In the genomic region with DNA sequence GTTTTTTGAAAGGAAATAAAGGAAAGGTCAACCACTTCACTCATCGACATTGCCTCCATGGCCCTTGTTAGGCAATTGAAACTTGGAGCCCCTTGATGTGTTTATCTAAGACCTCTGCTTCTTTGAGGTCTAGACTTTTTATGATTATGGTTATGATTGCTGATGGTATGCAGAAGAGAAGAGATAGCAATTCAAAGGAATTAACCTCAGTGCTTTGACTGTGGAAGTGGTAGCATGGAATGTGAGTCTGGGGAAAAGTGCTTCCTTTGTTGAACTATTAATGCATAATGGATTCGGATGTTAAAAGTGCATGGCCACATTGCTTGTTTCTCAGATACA, we compare ENCODE assay signal across 25 cellular contexts. TPM values are rescaled to one million over a fixed set of nuclear protein-coding genes. Genes with fewer than 3 reads are reported as not detected.
DNase-seq lines count a peak whose midpoint lies in the region; ATAC-seq, FAIRE-seq and TF ChIP-seq lines count a peak whose summit lies in the region.
"Had no signal": no experiment of that assay in that cellular context is flagged by ENCODE, and none has a peak within 500 bp of the region (broad histone marks: within the 10 kb centered on the region; RNA-seq: fewer than 3 reads in every experiment).

No MANE protein-coding gene starts in this region.

- TF ChIP-seq POLR2A in H54 (IDR thresholded peaks at IDR 0.05; ENCODE audit: low read depth, low read length), result no peak

- no peaks in the 10 kb centered on the region for H3K9me3 Mint-ChIP-seq in endothelial cell (ENCODE audit: unreplicated experiment)
- H3K9me3 Mint-ChIP-seq: activated naive CD4-positive, alpha-beta T cell treated with anti-CD3 and anti-CD28 coated beads for 36 hours; CD8-positive, alpha-beta memory T cell had no signal

- H3K27ac ChIP-seq in RWPE2 (ENCODE audit: poor library complexity, severe bottlenecking) (peak overlapping the region; percentile 90), trophoblast cell (ENCODE audit: low read depth, low read length) (no peak overlapping the region)
- H3K27ac ChIP-seq: dorsolateral prefrontal cortex, neutrophil had no signal

- peaks cover 41% of the 10 kb centered on the region for H3K4me1 Mint-ChIP-seq in endothelial cell (ENCODE audit: unreplicated experiment)

- H3K27me3 Mint-ChIP-seq in endothelial cell (ENCODE audit: unreplicated experiment), result no peaks in the 10 kb centered on the region
- H3K27me3 Mint-ChIP-seq: CD8-positive, alpha-beta memory T cell; progenitor cell of endocrine pancreas had no signal

- ATAC-seq in RWPE2 (ENCODE audit: low read depth), result no peak
- ATAC-seq: sciatic nerve had no signal

- H3K9me3 ChIP-seq in RWPE2 (ENCODE audit: severe bottlenecking) (no peaks in the 10 kb centered on the region), trophoblast cell (ENCODE audit: insufficient read depth, low read depth, low read length) (no peaks in the 10 kb centered on the region)
- H3K9me3 ChIP-seq: neutrophil, tibial nerve had no signal

- no peaks in the 10 kb centered on the region for H3K79me2 ChIP-seq in trophoblast cell (ENCODE audit: control insufficient read depth, insufficient read depth, low read length, poor library complexity)

- no peak overlapping the region for H4K12ac ChIP-seq in trophoblast cell (ENCODE audit: low read depth, low read length)

- H3K79me1 ChIP-seq in trophoblast cell (ENCODE audit: low read length), result no peaks in the 10 kb centered on the region

- peak; percentile 48 for FAIRE-seq in H54 (lab: Jason Lieb, UNC)
- FAIRE-seq: GM12892, RCC 7860 had no signal

- H3K4me1 ChIP-seq in RWPE2 (ENCODE audit: insufficient read depth, poor library complexity, severe bottlenecking) (peaks cover 41% of the 10 kb centered on the region), trophoblast cell (ENCODE audit: control insufficient read depth in 1 of 2, insufficient read depth in 2 of 2, low read length in 2 of 2) (peaks cover 0 to 2% of the 10 kb centered on the region in 2 experiments)

- no peak overlapping the region for H3K9ac ChIP-seq in trophoblast cell (ENCODE audit: low read length)

- no peak overlapping the region for H2BK5ac ChIP-seq in trophoblast cell (ENCODE audit: low read depth, low read length, poor library complexity)

- H3K4me3 ChIP-seq in RWPE2 (ENCODE audit: severe bottlenecking) (no peak overlapping the region), trophoblast cell (ENCODE audit: low read depth, low read length) (no peak overlapping the region)
- H3K4me3 ChIP-seq: dorsolateral prefrontal cortex, tibial nerve had no signal

- H3K36me3 ChIP-seq in RWPE2 (ENCODE audit: low read depth), result peaks cover 59% of the 10 kb centered on the region
- peaks cover 4 to 6% of the 10 kb centered on the region in 2 experiments for H3K36me3 ChIP-seq in trophoblast cell (ENCODE audit: control insufficient read depth in 1 of 2, insufficient read depth in 2 of 2, low read length in 2 of 2)
- H3K36me3 ChIP-seq: tibial nerve had no signal

- H2AK5ac ChIP-seq in trophoblast cell (ENCODE audit: low read length), result no peak overlapping the region

- no peak overlapping the region for H3K4me3 Mint-ChIP-seq in endothelial cell (ENCODE audit: unreplicated experiment)
- H3K4me3 Mint-ChIP-seq: activated naive CD4-positive, alpha-beta T cell treated with anti-CD3 and anti-CD28 coated beads for 36 hours; CD8-positive, alpha-beta memory T cell had no signal

- peak overlapping the region; percentile 22 for H3K27ac Mint-ChIP-seq in endothelial cell (ENCODE audit: unreplicated experiment)
- H3K27ac Mint-ChIP-seq: activated naive CD4-positive, alpha-beta T cell treated with anti-CD3 and anti-CD28 coated beads for 36 hours had no signal

- H3K4me2 ChIP-seq in trophoblast cell (ENCODE audit: low read length), result no peak overlapping the region

- no peak overlapping the region for H2AFZ ChIP-seq in trophoblast cell (ENCODE audit: insufficient read depth, low read length, poor library complexity)

- H2BK12ac ChIP-seq in trophoblast cell (ENCODE audit: low read length), result no peak overlapping the region

- H3K14ac ChIP-seq in trophoblast cell (ENCODE audit: low read length), result no peak overlapping the region

- no peak overlapping the region for H3K23ac ChIP-seq in trophoblast cell (ENCODE audit: low read length)

- H3K36me3 Mint-ChIP-seq in endothelial cell (ENCODE audit: low read depth, unreplicated experiment), result peaks cover 15% of the 10 kb centered on the region

- H2BK120ac ChIP-seq in trophoblast cell (ENCODE audit: insufficient read depth, low read length, poor library complexity), result no peak overlapping the region

- H4K91ac ChIP-seq in trophoblast cell (ENCODE audit: low read depth, low read length), result no peak overlapping the region

- peak overlapping the region; percentile 75 for H3K4ac ChIP-seq in trophoblast cell (ENCODE audit: low read depth, low read length)

- H4K8ac ChIP-seq in trophoblast cell (ENCODE audit: low read depth, low read length), result no peak overlapping the region

- TF ChIP-seq CTCF in RWPE2 (IDR thresholded peaks at IDR 0.05; ENCODE audit: poor library complexity, severe bottlenecking) (no peak), endothelial cell (IDR thresholded peaks at IDR 0.05; ENCODE audit: unreplicated experiment) (no peak)

- no peak overlapping the region for H3K18ac ChIP-seq in trophoblast cell (ENCODE audit: low read length)

- H3K27me3 ChIP-seq in RWPE2 (ENCODE audit: insufficient read depth, poor library complexity, severe bottlenecking) (no peaks in the 10 kb centered on the region), trophoblast cell (ENCODE audit: insufficient read depth, low read length) (no peaks in the 10 kb centered on the region)
- H3K27me3 ChIP-seq: dorsolateral prefrontal cortex, neutrophil, tibial nerve had no signal

- no peak for DNase-seq in H54 (ENCODE audit: insufficient read length, low spot score)
- no peak for DNase-seq in RWPE2 (ENCODE audit: low spot score)
- no peak for DNase-seq in endothelial cell (ENCODE audit: low spot score)
- DNase-seq in trophoblast cell, result no peak
- DNase-seq in GOT3 (lab: John Stamatoyannopoulos, UW), result no peak
- no peak for DNase-seq in stimulated activated CD8-positive, alpha-beta memory T cell treated with anti-CD3 and anti-CD28 coated beads, Interleukin-4, amount 100 ng/mL, for 48 hours
- DNase-seq in NCI-H510A treated with DMSO at 0.1 percent for 48 hours (lab: John Stamatoyannopoulos, UW), result no peak
- DNase-seq: activated CD4-positive, alpha-beta T cell treated with anti-CD3 and anti-CD28 coated beads, Interleukin-2, amount 50 U/mL, for 48 hours; activated naive CD4-positive, alpha-beta T cell treated with anti-CD3 and anti-CD28 coated beads for 36 hours; amniotic stem cell; CD8-positive, alpha-beta memory T cell; dorsolateral prefrontal cortex; Kasumi-1; mammary epithelial cell; MV-4-11; NCI-H1436; NCI-H2081; NCI-H2227 treated with DMSO at 0.1 percent for 48 hours; stimulated activated CD4-positive, alpha-beta T cell treated with anti-CD3 and anti-CD28 coated beads, Interleukin-4, amount 100 ng/mL, for 1 hour had no signal

- WGBS in trophoblast cell (ENCODE audit: extremely low coverage, insufficient coverage, insufficient read length), result no CpG with 5 or more reads among the region's 2 CpGs

RNA-seq across cellular contexts. Expression of a gene that starts 46.1 kb away (rescaled TPM):
- total RNA-seq in endothelial cell (ENCODE audit: unreplicated experiment), result 204 TPM
- polyA plus RNA-seq in trophoblast cell (2013), result 70.8 and 74.9 TPM in 2 replicates
